Comparison of ENCODE assay signal across 8 cellular contexts in genomic region chr11:86551286-86551685, GRCh38.
A peak's percentile ranks its signal among the peaks of the same experiment; 100 is the strongest.
DNase-seq lines count a peak whose midpoint lies in the region; ATAC-seq and TF ChIP-seq lines count a peak whose summit lies in the region.

No MANE protein-coding gene starts in this region.

- H3K4me1 ChIP-seq in parathyroid adenoma, result peaks cover 14% of the 10 kb centered on the region
- no peaks in the 10 kb centered on the region for H3K4me1 ChIP-seq in CD4-positive, alpha-beta memory T cell (ENCODE audit: insufficient read depth, low read length)

- H2AFZ ChIP-seq in parathyroid adenoma, result no peak overlapping the region

- intact Hi-C loops in sciatic nerve (cut with DNase I), result no loop called here
- intact Hi-C loops in CD4-positive, alpha-beta memory T cell (cut with micrococcal nuclease), result no loop called here

- peaks cover 3% of the 10 kb centered on the region for H3K27me3 Mint-ChIP-seq in activated CD4-positive, alpha-beta memory T cell treated with anti-CD3 and anti-CD28 coated beads, Interleukin-2, amount 10 ng/mL, durations not matched to agents 7 days and 5 days
- H3K27me3 Mint-ChIP-seq in CD4-positive, alpha-beta memory T cell, result peaks cover 3 to 5% of the 10 kb centered on the region in 2 donors

- no peaks in the 10 kb centered on the region for H3K4me1 Mint-ChIP-seq in activated CD4-positive, alpha-beta memory T cell treated with anti-CD3 and anti-CD28 coated beads, Interleukin-2, amount 10 ng/mL, durations not matched to agents 7 days and 5 days
- H3K4me1 Mint-ChIP-seq in CD4-positive, alpha-beta memory T cell, result no peaks in the 10 kb centered on the region

- H3K27me3 ChIP-seq in parathyroid adenoma (ENCODE audit: control insufficient read depth, insufficient read depth, low read length), result no peaks in the 10 kb centered on the region
- no peaks in the 10 kb centered on the region for H3K27me3 ChIP-seq in CD4-positive, alpha-beta memory T cell (ENCODE audit: insufficient read depth, low read length)

- no peak for ATAC-seq in sciatic nerve

- H3K9ac ChIP-seq in parathyroid adenoma, result no peak overlapping the region

- CTCF ChIA-PET in activated CD4-positive, alpha-beta memory T cell treated with anti-CD3 and anti-CD28 coated beads, Interleukin-2, amount 10 ng/mL, durations not matched to agents 7 days and 5 days (lab: Charles Lee), result no interaction called here
- CTCF ChIA-PET in CD4-positive, alpha-beta memory T cell (lab: Charles Lee; ENCODE audit: partially characterized antibody), result no interaction called here

- H3K27ac ChIP-seq in parathyroid adenoma, result peak overlapping the region; percentile 49
- no peak overlapping the region for H3K27ac ChIP-seq in CD4-positive, alpha-beta memory T cell (ENCODE audit: low read depth, low read length)

- H3K27ac Mint-ChIP-seq in activated CD4-positive, alpha-beta memory T cell treated with anti-CD3 and anti-CD28 coated beads, Interleukin-2, amount 10 ng/mL, durations not matched to agents 7 days and 5 days, result no peak overlapping the region
- no peak overlapping the region for H3K27ac Mint-ChIP-seq in CD4-positive, alpha-beta memory T cell

- DNase-seq in GM12865 (ENCODE audit: low read depth), result peak; percentile 32
- peak; percentile 12 for DNase-seq in LoVo (ENCODE audit: low spot score)
- DNase-seq in epithelial cell of proximal tubule (ENCODE audit: low read depth), result peak; percentile 77
- DNase-seq in activated CD4-positive, alpha-beta memory T cell treated with anti-CD3 and anti-CD28 coated beads, Interleukin-2, amount 10 ng/mL, durations not matched to agents 7 days and 5 days, result no peak
- DNase-seq in sciatic nerve (ENCODE audit: low spot score), result no peak
- no peak for DNase-seq in UCSD-AML1 (lab: John Stamatoyannopoulos, UW; ENCODE audit: unreplicated experiment)
- no peak for DNase-seq in CD4-positive, alpha-beta memory T cell

- H3K4me3 ChIP-seq in GM12865 (ENCODE audit: low read depth, low read length) (no peak overlapping the region), epithelial cell of proximal tubule (ENCODE audit: low read depth, low read length) (peak overlapping the region; percentile 17), parathyroid adenoma (ENCODE audit: low read depth, low read length) (no peak overlapping the region)
- H3K4me3 ChIP-seq in CD4-positive, alpha-beta memory T cell (ENCODE audit: low read length in 2 of 2), result no peak overlapping the region

- H3K36me3 Mint-ChIP-seq in activated CD4-positive, alpha-beta memory T cell treated with anti-CD3 and anti-CD28 coated beads, Interleukin-2, amount 10 ng/mL, durations not matched to agents 7 days and 5 days (ENCODE audit: low read depth), result no peaks in the 10 kb centered on the region
- no peaks in the 10 kb centered on the region for H3K36me3 Mint-ChIP-seq in CD4-positive, alpha-beta memory T cell

- POLR2A ChIA-PET in activated CD4-positive, alpha-beta memory T cell treated with anti-CD3 and anti-CD28 coated beads, Interleukin-2, amount 10 ng/mL, durations not matched to agents 7 days and 5 days (lab: Charles Lee), result no interaction called here
- POLR2A ChIA-PET in CD4-positive, alpha-beta memory T cell (lab: Charles Lee; ENCODE audit: partially characterized antibody), result no interaction called here

- H3K4me2 ChIP-seq in parathyroid adenoma (ENCODE audit: low read length), result no peak overlapping the region

- TF ChIP-seq CTCF in GM12865 (IDR thresholded peaks at IDR 0.05; ENCODE audit: insufficient read depth, low read depth, low read length, missing control alignments) (no peak), epithelial cell of proximal tubule (conservative IDR thresholded peaks at IDR 0.05; ENCODE audit: low read depth, low read length) (no peak), parathyroid adenoma (IDR thresholded peaks at IDR 0.05) (no peak)

- H3K9me3 ChIP-seq in parathyroid adenoma (ENCODE audit: control insufficient read depth, low read length), result no peaks in the 10 kb centered on the region
- H3K9me3 ChIP-seq in CD4-positive, alpha-beta memory T cell (ENCODE audit: control insufficient read depth in 1 of 2, low read length in 2 of 2), result no peaks in the 10 kb centered on the region

- H3K36me3 ChIP-seq in parathyroid adenoma (ENCODE audit: control insufficient read depth, insufficient read depth, low read length), result no peaks in the 10 kb centered on the region
- H3K36me3 ChIP-seq in CD4-positive, alpha-beta memory T cell (ENCODE audit: insufficient read depth, low read length), result no peaks in the 10 kb centered on the region

- no peak overlapping the region for H3K4me3 Mint-ChIP-seq in activated CD4-positive, alpha-beta memory T cell treated with anti-CD3 and anti-CD28 coated beads, Interleukin-2, amount 10 ng/mL, durations not matched to agents 7 days and 5 days
- no peak overlapping the region for H3K4me3 Mint-ChIP-seq in CD4-positive, alpha-beta memory T cell

- no peaks in the 10 kb centered on the region for H3K9me3 Mint-ChIP-seq in activated CD4-positive, alpha-beta memory T cell treated with anti-CD3 and anti-CD28 coated beads, Interleukin-2, amount 10 ng/mL, durations not matched to agents 7 days and 5 days
- no peaks in the 10 kb centered on the region for H3K9me3 Mint-ChIP-seq in CD4-positive, alpha-beta memory T cell

- H3K79me2 ChIP-seq in parathyroid adenoma, result no peaks in the 10 kb centered on the region

Comparison
In these comparisons a context has a peak if more than half of its experiments do, and no peak if none do; other contexts are left out.
1. DNase-seq: peak in GM12865 (single experiment), LoVo (single experiment) and epithelial cell of proximal tubule (single experiment); none in activated CD4-positive, alpha-beta memory T cell treated with anti-CD3 and anti-CD28 coated beads, Interleukin-2, amount 10 ng/mL, durations not matched to agents 7 days and 5 days (single experiment), sciatic nerve (single experiment), UCSD-AML1 (single experiment) and CD4-positive, alpha-beta memory T cell (0 of 5).